ENCODE assay signal across 13 cellular contexts in the genomic region with DNA sequence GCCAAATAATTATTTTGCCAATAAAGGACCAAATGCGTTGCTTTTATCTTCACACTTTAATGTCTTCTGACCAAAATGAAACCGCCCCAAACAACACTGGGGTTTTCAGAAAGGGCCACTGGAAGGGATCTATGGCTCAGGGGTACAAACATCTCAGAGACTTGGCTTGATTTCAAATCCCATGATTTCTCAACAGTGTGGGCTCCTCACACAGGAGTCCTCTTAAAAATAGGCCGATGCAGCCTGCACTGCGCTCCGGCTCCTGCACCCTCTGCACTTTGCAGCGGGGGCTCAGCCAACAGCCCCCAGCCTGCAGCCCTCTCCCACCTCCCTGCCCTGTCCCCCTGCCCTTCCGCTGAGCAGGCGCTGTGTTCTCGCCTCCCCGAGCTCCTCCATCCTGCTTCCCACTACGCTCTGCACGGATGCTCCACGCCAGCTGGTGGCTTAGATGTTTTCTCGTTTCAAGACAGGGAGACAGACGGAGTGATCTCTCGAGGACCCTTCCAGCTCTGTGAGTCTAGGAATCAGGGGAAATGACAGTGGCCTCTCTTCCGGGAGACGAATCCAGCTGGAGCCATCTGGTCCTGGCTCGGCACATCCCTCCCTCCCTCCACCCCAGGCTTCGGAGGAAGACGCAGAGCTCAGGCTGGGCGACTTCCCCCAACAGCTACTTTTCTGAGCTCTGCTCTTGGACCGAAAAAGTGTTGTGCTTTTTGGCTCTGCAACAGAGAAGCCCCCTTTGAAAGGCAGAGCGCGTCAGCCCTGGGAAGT.
DNase-seq lines count a peak whose midpoint lies in the region; ATAC-seq, FAIRE-seq and TF ChIP-seq lines count a peak whose summit lies in the region.
"Had no signal": no experiment of that assay in that cellular context is flagged by ENCODE, and none has a peak within 500 bp of the region (broad histone marks: within the 10 kb centered on the region; RNA-seq: fewer than 3 reads in every experiment).

No MANE protein-coding gene starts in this region.

- ATAC-seq in GM21619 (IDR thresholded peaks at IDR 0.05; ENCODE audit: unreplicated experiment), result no peak
- ATAC-seq: foreskin keratinocyte had no signal

- H3K4me3 ChIP-seq in astrocyte (ENCODE audit: insufficient read depth, low read depth, low read length) (no peak overlapping the region), left ventricle myocardium inferior (peak overlapping the region; percentile 40)

- intact Hi-C loops in left ventricle myocardium inferior (cut with micrococcal nuclease), result no loop called here

- H3K36me3 ChIP-seq in astrocyte (ENCODE audit: insufficient read depth, low read length) (no peaks in the 10 kb centered on the region), left ventricle myocardium inferior (no peaks in the 10 kb centered on the region)
- H3K36me3 ChIP-seq: neutrophil had no signal

- FAIRE-seq in astrocyte (lab: Jason Lieb, UNC), result no peak
- FAIRE-seq: GM12891 had no signal

- H3K4me1 Mint-ChIP-seq in astrocyte (ENCODE audit: low read depth, unreplicated experiment), result no peaks in the 10 kb centered on the region
- H3K4me1 Mint-ChIP-seq: activated B cell treated with CpG ODN at 0.5 μM for 24 hours had no signal

- H3K9ac ChIP-seq in astrocyte (ENCODE audit: low read length), result no peak overlapping the region

- POLR2A ChIA-PET in GM10248 (lab: Yijun Ruan, JAX), result no interaction called here

- peak overlapping the region; percentile 52 for H2AFZ ChIP-seq in astrocyte (ENCODE audit: low read depth, low read length)

- H3K27ac Mint-ChIP-seq in astrocyte (ENCODE audit: unreplicated experiment), result no peak overlapping the region
- H3K27ac Mint-ChIP-seq: activated B cell treated with CpG ODN at 0.5 μM for 24 hours had no signal

- H3K4me2 ChIP-seq in astrocyte (ENCODE audit: low read length), result peak overlapping the region; percentile 53

- H3K4me3 Mint-ChIP-seq in astrocyte (ENCODE audit: unreplicated experiment), result no peak overlapping the region
- H3K4me3 Mint-ChIP-seq: activated B cell treated with CpG ODN at 0.5 μM for 24 hours had no signal

- no peaks in the 10 kb centered on the region for H4K20me1 ChIP-seq in astrocyte (ENCODE audit: insufficient read depth, low read length)

- CTCF ChIA-PET in GM10248 (lab: Yijun Ruan, JAX), result no interaction called here

- no peak overlapping the region for H3K27ac ChIP-seq in astrocyte (ENCODE audit: low read depth, low read length)
- peak overlapping the region; percentile 84 for H3K27ac ChIP-seq in left ventricle myocardium inferior (replicated peaks)
- H3K27ac ChIP-seq: foreskin keratinocyte, neutrophil had no signal

- H3K4me1 ChIP-seq in astrocyte (ENCODE audit: insufficient read depth, low read length), result no peaks in the 10 kb centered on the region
- H3K4me1 ChIP-seq in left ventricle myocardium inferior, result peaks cover 14% of the 10 kb centered on the region
- H3K4me1 ChIP-seq: foreskin keratinocyte had no signal

- DNase-seq in Ammon's horn (ENCODE audit: low spot score) (peak; percentile 40), astrocyte (ENCODE audit: low read depth) (no peak), left ventricle myocardium inferior (peak; percentile 75), pons (ENCODE audit: low spot score) (peak; percentile 7), NCI-H748 treated with DMSO at 0.1 percent for 48 hours (lab: John Stamatoyannopoulos, UW) (no peak), GM10248 (ENCODE audit: extremely low spot score) (no peak), glomerular visceral epithelial cell (ENCODE audit: extremely low spot score) (no peak)
- DNase-seq: activated B cell treated with CpG ODN at 0.5 μM for 24 hours, DMS79 treated with DMSO at 0.1 percent for 48 hours, foreskin keratinocyte had no signal

- H3K9me3 Mint-ChIP-seq in astrocyte (ENCODE audit: unreplicated experiment), result peaks cover 5% of the 10 kb centered on the region
- H3K9me3 Mint-ChIP-seq: activated B cell treated with CpG ODN at 0.5 μM for 24 hours had no signal

- H3K27me3 Mint-ChIP-seq in astrocyte (ENCODE audit: low read depth, unreplicated experiment), result peaks cover 40% of the 10 kb centered on the region
- H3K27me3 Mint-ChIP-seq: activated B cell treated with CpG ODN at 0.5 μM for 24 hours had no signal

- no peaks in the 10 kb centered on the region for H3K36me3 Mint-ChIP-seq in astrocyte (ENCODE audit: low read depth, unreplicated experiment)

- no peak for TF ChIP-seq CTCF in astrocyte (IDR thresholded peaks at IDR 0.05; ENCODE audit: insufficient read depth, low read depth, low read length)
- no peak for TF ChIP-seq CTCF in left ventricle myocardium inferior (IDR thresholded peaks at IDR 0.05; ENCODE audit: borderline replicate concordance)
- TF ChIP-seq CTCF in GM10248 (IDR thresholded peaks at IDR 0.05; ENCODE audit: control extremely low read depth, extremely low read depth, low read depth, missing control alignments), result no peak

- H3K27me3 ChIP-seq in astrocyte (ENCODE audit: insufficient read depth, low read length), result no peaks in the 10 kb centered on the region
- peaks cover 65% of the 10 kb centered on the region for H3K27me3 ChIP-seq in left ventricle myocardium inferior (ENCODE audit: low read depth)

- no peaks in the 10 kb centered on the region for H3K79me2 ChIP-seq in astrocyte (ENCODE audit: insufficient read depth, low read length)

- no peaks in the 10 kb centered on the region for H3K9me3 ChIP-seq in astrocyte (ENCODE audit: insufficient read depth, low read depth, low read length)
- no peaks in the 10 kb centered on the region for H3K9me3 ChIP-seq in left ventricle myocardium inferior (replicated peaks)
- H3K9me3 ChIP-seq: neutrophil had no signal

Comparison
In these comparisons a context has a peak if more than half of its experiments do, and no peak if none do; other contexts are left out.
1. DNase-seq: peak in Ammon's horn (single experiment), left ventricle myocardium inferior (single experiment) and pons (single experiment); none in astrocyte (single experiment), NCI-H748 treated with DMSO at 0.1 percent for 48 hours (single experiment), GM10248 (single experiment) and glomerular visceral epithelial cell (single experiment).